ENCODE assay signal across 1 cellular context in the genomic region with DNA sequence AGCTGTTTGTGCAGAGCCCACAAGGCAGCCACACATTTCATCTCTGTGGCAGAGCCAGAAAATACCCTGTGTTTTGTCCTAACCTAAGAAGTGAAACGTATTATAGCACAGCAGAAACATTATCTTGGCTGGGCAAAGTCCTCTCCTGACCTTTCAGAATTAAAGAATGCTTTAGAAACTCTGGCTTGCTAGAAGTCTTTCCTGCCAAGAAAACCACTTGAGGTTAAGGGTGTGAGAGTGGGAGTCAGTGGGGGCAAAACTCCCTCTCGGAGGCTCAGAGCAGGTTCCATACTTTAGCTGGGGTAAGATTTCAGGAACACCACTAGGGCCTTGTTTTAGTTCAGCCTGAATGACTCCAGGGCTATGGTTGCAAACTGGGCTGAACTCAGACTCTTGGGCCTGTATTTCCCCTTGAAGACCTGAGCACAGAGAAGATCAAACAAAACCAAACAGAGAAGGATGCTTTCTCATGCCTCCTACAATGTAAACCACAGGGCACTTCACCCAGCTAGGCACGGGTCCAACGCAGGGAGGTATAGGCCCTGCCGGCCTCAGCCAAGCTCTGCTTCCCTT.
TF ChIP-seq lines count a peak whose summit lies in the region.

No MANE protein-coding gene starts in this region.

TF ChIP-seq in IMR-90, 13 proteins besides CTCF, POLR2A, EP300 and RAD21:
- TF ChIP-seq BHLHE40 (IDR thresholded peaks at IDR 0.05; ENCODE audit: low read depth, low read length), result no peak
- TF ChIP-seq CHD1 (IDR thresholded peaks at IDR 0.05; ENCODE audit: low read depth, low read length), result no peak
- TF ChIP-seq FOS (IDR thresholded peaks at IDR 0.05; ENCODE audit: low read depth, low read length), result no peak
- TF ChIP-seq RCOR1 (IDR thresholded peaks at IDR 0.05; ENCODE audit: insufficient replicate concordance, low read length), result no peak
- no peak for TF ChIP-seq RFX5 (IDR thresholded peaks at IDR 0.05; ENCODE audit: low read depth, low read length)
- TF ChIP-seq, protein P1, sequence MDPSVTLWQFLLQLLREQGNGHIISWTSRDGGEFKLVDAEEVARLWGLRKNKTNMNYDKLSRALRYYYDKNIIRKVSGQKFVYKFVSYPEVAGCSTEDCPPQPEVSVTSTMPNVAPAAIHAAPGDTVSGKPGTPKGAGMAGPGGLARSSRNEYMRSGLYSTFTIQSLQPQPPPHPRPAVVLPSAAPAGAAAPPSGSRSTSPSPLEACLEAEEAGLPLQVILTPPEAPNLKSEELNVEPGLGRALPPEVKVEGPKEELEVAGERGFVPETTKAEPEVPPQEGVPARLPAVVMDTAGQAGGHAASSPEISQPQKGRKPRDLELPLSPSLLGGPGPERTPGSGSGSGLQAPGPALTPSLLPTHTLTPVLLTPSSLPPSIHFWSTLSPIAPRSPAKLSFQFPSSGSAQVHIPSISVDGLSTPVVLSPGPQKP (IDR thresholded peaks at IDR 0.05; ENCODE audit: borderline replicate concordance, low read depth, low read length), result no peak
- TF ChIP-seq, protein P2, sequence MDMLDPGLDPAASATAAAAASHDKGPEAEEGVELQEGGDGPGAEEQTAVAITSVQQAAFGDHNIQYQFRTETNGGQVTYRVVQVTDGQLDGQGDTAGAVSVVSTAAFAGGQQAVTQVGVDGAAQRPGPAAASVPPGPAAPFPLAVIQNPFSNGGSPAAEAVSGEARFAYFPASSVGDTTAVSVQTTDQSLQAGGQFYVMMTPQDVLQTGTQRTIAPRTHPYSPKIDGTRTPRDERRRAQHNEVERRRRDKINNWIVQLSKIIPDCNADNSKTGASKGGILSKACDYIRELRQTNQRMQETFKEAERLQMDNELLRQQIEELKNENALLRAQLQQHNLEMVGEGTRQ (IDR thresholded peaks at IDR 0.05; ENCODE audit: low read depth, low read length), result no peak
- TF ChIP-seq MAZ (IDR thresholded peaks at IDR 0.05; ENCODE audit: borderline replicate concordance, low read depth, low read length), result no peak
- no peak for TF ChIP-seq MAFK (IDR thresholded peaks at IDR 0.05; ENCODE audit: low read depth, low read length)
TF ChIP-seq in IMR-90: peak in this region for 0.
